In the genomic region with DNA sequence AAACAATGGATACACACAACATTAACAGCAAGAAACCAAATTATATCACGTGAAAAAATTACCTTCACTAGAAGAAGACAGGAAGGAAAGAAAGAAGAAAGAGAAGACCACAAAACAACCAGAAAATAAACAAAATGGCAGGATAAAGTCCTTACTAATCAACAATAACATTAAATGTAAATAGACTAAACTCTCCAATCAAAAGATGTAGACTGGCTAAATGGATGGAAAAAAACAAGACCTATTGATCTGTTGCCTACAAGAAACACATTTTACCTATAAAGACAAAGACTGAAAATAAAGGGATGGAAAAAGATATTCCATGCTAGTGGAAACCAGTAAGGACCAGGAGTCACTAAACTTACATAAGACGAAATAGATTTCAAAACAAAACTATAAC, we compare ENCODE assay signal across 8 cellular contexts.
"Had no signal": no experiment of that assay in that cellular context is flagged by ENCODE, and none has a peak within 500 bp of the region (broad histone marks: within the 10 kb centered on the region; RNA-seq: fewer than 3 reads in every experiment).

No MANE protein-coding gene starts in this region.

- DNase-seq: GDM1, GF-D8 had no signal

- FAIRE-seq: G401.6, GM12878, GM12891, GM12892, GM18507, GM19239 had no signal

- ATAC-seq: GM12878 had no signal

- H3K4me3 ChIP-seq: GM12878 had no signal
